Comparison of ENCODE assay signal across 8 cellular contexts in genomic region chr7:22728416-22729029, GRCh38. TPM values are rescaled to one million over a fixed set of nuclear protein-coding genes. Genes with fewer than 3 reads are reported as not detected.
DNase-seq lines count a peak whose midpoint lies in the region; ATAC-seq and TF ChIP-seq lines count a peak whose summit lies in the region.

No MANE protein-coding gene starts in this region.

- peak overlapping the region; percentile 53 to 59 for H3K4me3 ChIP-seq in cardiac fibroblast (replicated peaks in 1 of 2; ENCODE audit: low read depth in 2 of 2, low read length in 2 of 2)

- DNase-seq in activated CD8-positive, alpha-beta T cell treated with anti-CD3 and anti-CD28 coated beads for 36 hours: no peak
- no peak for DNase-seq in activated CD8-positive, alpha-beta T cell treated with anti-CD3 and anti-CD28 coated beads, Interleukin-2, amount 10 ng/mL, durations not matched to agents 7 days and 5 days
- peak; percentile 29 for DNase-seq in NCI-H1105 (lab: John Stamatoyannopoulos, UW)
- peak; percentile 77 to 84 for DNase-seq in cardiac fibroblast (ENCODE audit: low read depth in 2 of 2)
- no peak for DNase-seq in neural crest cell (ENCODE audit: low read depth, low spot score)
- DNase-seq in mucosa of gallbladder (ENCODE audit: low spot score): no peak

- CTCF ChIA-PET in activated CD8-positive, alpha-beta T cell treated with anti-CD3 and anti-CD28 coated beads for 36 hours (lab: Charles Lee): interaction anchor here (0.6 to 13.9 kb wide), 20 partner anchors 17 to 326 kb away, joined by 3 to 392 read pairs (median 4); partner anchors contain the start of gene STEAP1B
- CTCF ChIA-PET in activated CD8-positive, alpha-beta T cell treated with anti-CD3 and anti-CD28 coated beads, Interleukin-2, amount 10 ng/mL, durations not matched to agents 7 days and 5 days (lab: Charles Lee): interaction anchor here (0.7 to 14.8 kb wide), 28 partner anchors 9 to 638 kb away, joined by 3 to 457 read pairs (median 4); no protein-coding TSS in a partner anchor

- peak; percentile 48 for TF ChIP-seq CTCF in activated CD8-positive, alpha-beta T cell treated with anti-CD3 and anti-CD28 coated beads for 36 hours (IDR thresholded peaks at IDR 0.05)
- TF ChIP-seq CTCF in cardiac fibroblast (IDR thresholded peaks at IDR 0.05; ENCODE audit: low read depth, low read length) (peak; percentile 61), neural crest cell (conservative IDR thresholded peaks at IDR 0.05) (peak; percentile 64)

- POLR2A ChIA-PET in activated CD8-positive, alpha-beta T cell treated with anti-CD3 and anti-CD28 coated beads for 36 hours (lab: Charles Lee): no interaction called here
- POLR2A ChIA-PET in activated CD8-positive, alpha-beta T cell treated with anti-CD3 and anti-CD28 coated beads, Interleukin-2, amount 10 ng/mL, durations not matched to agents 7 days and 5 days (lab: Charles Lee): no interaction called here

- H3K9me3 Mint-ChIP-seq in activated CD8-positive, alpha-beta T cell treated with anti-CD3 and anti-CD28 coated beads for 36 hours: no peaks in the 10 kb centered on the region
- no peaks in the 10 kb centered on the region for H3K9me3 Mint-ChIP-seq in activated CD8-positive, alpha-beta T cell treated with anti-CD3 and anti-CD28 coated beads, Interleukin-2, amount 10 ng/mL, durations not matched to agents 7 days and 5 days (ENCODE audit: insufficient read depth)
- H3K9me3 Mint-ChIP-seq in neural crest cell: no peaks in the 10 kb centered on the region

- H3K36me3 Mint-ChIP-seq in activated CD8-positive, alpha-beta T cell treated with anti-CD3 and anti-CD28 coated beads for 36 hours (ENCODE audit: low read depth): no peaks in the 10 kb centered on the region
- no peaks in the 10 kb centered on the region for H3K36me3 Mint-ChIP-seq in activated CD8-positive, alpha-beta T cell treated with anti-CD3 and anti-CD28 coated beads, Interleukin-2, amount 10 ng/mL, durations not matched to agents 7 days and 5 days (ENCODE audit: low read depth)
- H3K36me3 Mint-ChIP-seq in neural crest cell (ENCODE audit: low read depth): no peaks in the 10 kb centered on the region

- no peak overlapping the region for H3K27ac Mint-ChIP-seq in activated CD8-positive, alpha-beta T cell treated with anti-CD3 and anti-CD28 coated beads for 36 hours
- no peak overlapping the region for H3K27ac Mint-ChIP-seq in activated CD8-positive, alpha-beta T cell treated with anti-CD3 and anti-CD28 coated beads, Interleukin-2, amount 10 ng/mL, durations not matched to agents 7 days and 5 days
- no peak overlapping the region for H3K27ac Mint-ChIP-seq in neural crest cell (ENCODE audit: unreplicated experiment)

- H3K4me3 Mint-ChIP-seq in activated CD8-positive, alpha-beta T cell treated with anti-CD3 and anti-CD28 coated beads for 36 hours: no peak overlapping the region
- H3K4me3 Mint-ChIP-seq in activated CD8-positive, alpha-beta T cell treated with anti-CD3 and anti-CD28 coated beads, Interleukin-2, amount 10 ng/mL, durations not matched to agents 7 days and 5 days: no peak overlapping the region
- H3K4me3 Mint-ChIP-seq in neural crest cell: no peak overlapping the region

- H3K27me3 Mint-ChIP-seq in activated CD8-positive, alpha-beta T cell treated with anti-CD3 and anti-CD28 coated beads for 36 hours: peaks cover 45% of the 10 kb centered on the region
- peaks cover 33% of the 10 kb centered on the region for H3K27me3 Mint-ChIP-seq in activated CD8-positive, alpha-beta T cell treated with anti-CD3 and anti-CD28 coated beads, Interleukin-2, amount 10 ng/mL, durations not matched to agents 7 days and 5 days (ENCODE audit: low read depth)
- peaks cover 23% of the 10 kb centered on the region for H3K27me3 Mint-ChIP-seq in neural crest cell (ENCODE audit: low read depth)

- peaks cover 21% of the 10 kb centered on the region for H3K4me1 Mint-ChIP-seq in activated CD8-positive, alpha-beta T cell treated with anti-CD3 and anti-CD28 coated beads for 36 hours (ENCODE audit: low read depth)
- peaks cover 53% of the 10 kb centered on the region for H3K4me1 Mint-ChIP-seq in activated CD8-positive, alpha-beta T cell treated with anti-CD3 and anti-CD28 coated beads, Interleukin-2, amount 10 ng/mL, durations not matched to agents 7 days and 5 days (ENCODE audit: low read depth)
- peaks cover 14% of the 10 kb centered on the region for H3K4me1 Mint-ChIP-seq in neural crest cell

- intact Hi-C loops in activated CD8-positive, alpha-beta T cell treated with anti-CD3 and anti-CD28 coated beads for 36 hours (cut with micrococcal nuclease): loop anchor here (5.0 kb wide), 2 partner anchors 66 to 329 kb away; no protein-coding TSS in a partner anchor

- ATAC-seq in activated CD8-positive, alpha-beta T cell treated with anti-CD3 and anti-CD28 coated beads for 36 hours: no peak
- no peak for ATAC-seq in activated CD8-positive, alpha-beta T cell treated with anti-CD3 and anti-CD28 coated beads, Interleukin-2, amount 10 ng/mL, durations not matched to agents 7 days and 5 days
- ATAC-seq in GM21717 (IDR thresholded peaks at IDR 0.05; ENCODE audit: unreplicated experiment) (no peak), HG03521 (IDR thresholded peaks at IDR 0.05; ENCODE audit: unreplicated experiment) (no peak)

RNA-seq across cellular contexts. Expression of gene IL6, which starts 1.5 kb away (rescaled TPM):
- not detected for total RNA-seq in activated CD8-positive, alpha-beta T cell treated with anti-CD3 and anti-CD28 coated beads for 36 hours
- under 1 TPM in 1 of 2 experiments, not detected in 1; 0.65 TPM for total RNA-seq in activated CD8-positive, alpha-beta T cell treated with anti-CD3 and anti-CD28 coated beads, Interleukin-2, amount 10 ng/mL, durations not matched to agents 7 days and 5 days
- total RNA-seq in neural crest cell (not detected in 2 replicates), mucosa of gallbladder (0.52 TPM)

Comparison
In these comparisons a context has a peak if more than half of its experiments do, and no peak if none do; other contexts are left out.
1. DNase-seq: peak in NCI-H1105 (single experiment) and cardiac fibroblast (2 of 2); none in activated CD8-positive, alpha-beta T cell treated with anti-CD3 and anti-CD28 coated beads for 36 hours (single experiment), activated CD8-positive, alpha-beta T cell treated with anti-CD3 and anti-CD28 coated beads, Interleukin-2, amount 10 ng/mL, durations not matched to agents 7 days and 5 days (single experiment), neural crest cell (single experiment) and mucosa of gallbladder (single experiment).
2. Peak in every context shown above with its lines, with median percentiles within 50 percentile points of each other: CTCF ChIP-seq.